ENCODE assay signal across 10 cellular contexts in genomic region chr2:64666810-64667438, GRCh38. TPM values are rescaled to one million over a fixed set of nuclear protein-coding genes. Genes with fewer than 3 reads are reported as not detected.
A peak's percentile ranks its signal among the peaks of the same experiment; 100 is the strongest.
DNase-seq lines count a peak whose midpoint lies in the region; ATAC-seq, FAIRE-seq and TF ChIP-seq lines count a peak whose summit lies in the region.
"Had no signal": no experiment of that assay in that cellular context is flagged by ENCODE, and none has a peak within 500 bp of the region (broad histone marks: within the 10 kb centered on the region; RNA-seq: fewer than 3 reads in every experiment).

No MANE protein-coding gene starts in this region.

- H3K27ac Mint-ChIP-seq in activated naive CD8-positive, alpha-beta T cell treated with anti-CD3 and anti-CD28 coated beads for 36 hours, result peak overlapping the region; percentile 79

- no peaks in the 10 kb centered on the region for H3K9me3 Mint-ChIP-seq in activated naive CD8-positive, alpha-beta T cell treated with anti-CD3 and anti-CD28 coated beads for 36 hours

- DNase-seq in left ventricle myocardium inferior (no peak), Right ventricle myocardium inferior (ENCODE audit: missing footprints) (no peak), testis (no peak), GM19240 (ENCODE audit: insufficient read length, low spot score) (no peak), NCI-H2081 (lab: John Stamatoyannopoulos, UW) (no peak), HTR-8/SVneo (ENCODE audit: insufficient read length, low spot score) (no peak)
- no peak for DNase-seq in activated naive CD8-positive, alpha-beta T cell treated with anti-CD3 and anti-CD28 coated beads for 36 hours
- DNase-seq: esophagus squamous epithelium, lower lobe of right lung had no signal

- no peaks in the 10 kb centered on the region for H3K27me3 ChIP-seq in left ventricle myocardium inferior (ENCODE audit: low read depth)
- H3K27me3 ChIP-seq in testis, result no peaks in the 10 kb centered on the region
- H3K27me3 ChIP-seq: esophagus squamous epithelium had no signal

- H3K9me3 ChIP-seq in left ventricle myocardium inferior (replicated peaks), result no peaks in the 10 kb centered on the region
- H3K9me3 ChIP-seq in testis, result no peaks in the 10 kb centered on the region
- H3K9me3 ChIP-seq: esophagus squamous epithelium, lower lobe of right lung had no signal

- intact Hi-C loops in left ventricle myocardium inferior (cut with micrococcal nuclease), result no loop called here
- intact Hi-C loops in Right ventricle myocardium inferior (cut with DNase I), result no loop called here
- intact Hi-C loops in testis (cut with DNase I; ENCODE audit: low total_unique reads), result no loop called here

- H3K4me3 Mint-ChIP-seq in activated naive CD8-positive, alpha-beta T cell treated with anti-CD3 and anti-CD28 coated beads for 36 hours, result peak overlapping the region; percentile 8

- H3K4me3 ChIP-seq in left ventricle myocardium inferior, result no peak overlapping the region
- H3K4me3 ChIP-seq in testis, result no peak overlapping the region
- H3K4me3 ChIP-seq: esophagus squamous epithelium, lower lobe of right lung had no signal

- FAIRE-seq in HTR-8/SVneo (lab: Jason Lieb, UNC), result no peak

- WGBS in testis, 2 donors, result 18 to 30% methylated on average over 3 of the region's 3 CpGs

- no peaks in the 10 kb centered on the region for H3K36me3 ChIP-seq in left ventricle myocardium inferior
- no peaks in the 10 kb centered on the region for H3K36me3 ChIP-seq in testis (ENCODE audit: low read depth, missing control alignments)
- H3K36me3 ChIP-seq: esophagus squamous epithelium, lower lobe of right lung had no signal

- peaks cover 10% of the 10 kb centered on the region for H3K36me3 Mint-ChIP-seq in activated naive CD8-positive, alpha-beta T cell treated with anti-CD3 and anti-CD28 coated beads for 36 hours

- TF ChIP-seq CTCF in left ventricle myocardium inferior (IDR thresholded peaks at IDR 0.05; ENCODE audit: borderline replicate concordance) (no peak), testis (IDR thresholded peaks at IDR 0.05) (no peak)

- H3K27ac ChIP-seq in left ventricle myocardium inferior (replicated peaks) (peak overlapping the region; percentile 41), testis (peak overlapping the region; percentile 18 to 55)
- H3K27ac ChIP-seq: lower lobe of right lung had no signal

- H3K4me1 Mint-ChIP-seq in activated naive CD8-positive, alpha-beta T cell treated with anti-CD3 and anti-CD28 coated beads for 36 hours, result peaks cover 49% of the 10 kb centered on the region

- H3K4me1 ChIP-seq in left ventricle myocardium inferior, result peaks cover 16% of the 10 kb centered on the region
- H3K4me1 ChIP-seq in testis, result peaks cover 19% of the 10 kb centered on the region

- TF ChIP-seq POLR2A in testis (IDR thresholded peaks at IDR 0.05), result no peak

- ATAC-seq in Right ventricle myocardium inferior (no peak), HG03025 (IDR thresholded peaks at IDR 0.05; ENCODE audit: low FRiP score, unreplicated experiment) (peak; percentile 53)
- ATAC-seq: lower lobe of right lung had no signal

- no peaks in the 10 kb centered on the region for H3K27me3 Mint-ChIP-seq in activated naive CD8-positive, alpha-beta T cell treated with anti-CD3 and anti-CD28 coated beads for 36 hours

RNA-seq across cellular contexts. Expression of gene SERTAD2, which starts 13.2 kb away (rescaled TPM):
- total RNA-seq in left ventricle myocardium inferior (14.5 TPM), Right ventricle myocardium inferior (13.6 TPM), testis (10 to 100 TPM; 41.4 to 41.7 TPM)
- 10 to 100 TPM; 22.7 to 23.3 TPM for total RNA-seq in activated naive CD8-positive, alpha-beta T cell treated with anti-CD3 and anti-CD28 coated beads for 36 hours
- polyA plus RNA-seq in testis (ENCODE audit: insufficient read depth, low read depth, low replicate concordance), result 24.8 TPM
